ENCODE assay signal across 10 cellular contexts in the genomic region with DNA sequence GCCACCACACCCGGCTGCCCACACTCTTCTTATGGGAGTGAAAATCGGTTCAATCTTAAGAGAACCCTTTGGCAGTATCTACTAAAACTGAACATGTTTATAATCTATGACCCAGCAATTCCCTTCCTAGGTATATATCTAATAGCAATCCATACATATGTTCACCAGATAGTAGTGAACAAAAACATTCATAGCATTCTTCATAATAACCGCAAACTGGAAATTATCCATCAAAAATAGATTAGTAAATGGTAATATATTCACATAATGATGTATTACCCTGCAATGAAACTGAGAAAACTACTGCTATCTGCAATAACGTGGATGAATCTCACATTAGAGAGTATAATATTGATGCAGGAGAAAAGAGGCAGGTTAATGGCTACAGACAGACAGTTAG.
"Had no signal": no experiment of that assay in that cellular context is flagged by ENCODE, and none has a peak within 500 bp of the region (broad histone marks: within the 10 kb centered on the region; RNA-seq: fewer than 3 reads in every experiment).

No MANE protein-coding gene starts in this region.

- FAIRE-seq: H1, H54, HepG2 had no signal

- H3K4me2 ChIP-seq: GM23338 had no signal

- H3K27ac ChIP-seq: HL-60, KMS-11 had no signal

- DNase-seq: H9, HCEC 1CT, Karpas-422, KBM-7 had no signal

- H3K4me3 ChIP-seq: GM23338 had no signal

- H2AFZ ChIP-seq: GM23338 had no signal

- ATAC-seq: GM23338, HepG2 had no signal
